Comparison of ENCODE assay signal across 15 cellular contexts in genomic region chr12:113555226-113555625, GRCh38.
"Had no signal": no experiment of that assay in that cellular context is flagged by ENCODE, and none has a peak within 500 bp of the region (broad histone marks: within the 10 kb centered on the region; RNA-seq: fewer than 3 reads in every experiment).

No MANE protein-coding gene starts in this region.

- H3K27me3 ChIP-seq: pancreas had no signal

- H3K4me3 ChIP-seq: gastrocnemius medialis, heart left ventricle, pancreas, tibial artery had no signal

- H3K4me1 ChIP-seq: gastrocnemius medialis, heart left ventricle, pancreas, tibial artery had no signal

- H3K27ac ChIP-seq: gastrocnemius medialis, heart left ventricle, pancreas, tibial artery had no signal

- H3K36me3 ChIP-seq: gastrocnemius medialis, heart left ventricle, pancreas, tibial artery had no signal

- DNase-seq: activated B cell treated with CpG ODN at 0.5 μM for 24 hours; activated CD4-positive, alpha-beta T cell treated with anti-CD3 and anti-CD28 coated beads for 48 hours; activated CD8-positive, alpha-beta memory T cell treated with anti-CD3 and anti-CD28 coated beads, Interleukin-2, amount 50 U/mL, for 48 hours; activated CD8-positive, alpha-beta T cell treated with anti-CD3 and anti-CD28 coated beads, Interleukin-2, amount 10 ng/mL, durations not matched to agents 7 days and 5 days; activated gamma-delta T cell treated with Interleukin-2 at 50 U/mL for 16 hours; activated T-cell treated with anti-CD3 and anti-CD28 coated beads, Interleukin-2, amount 50 U/mL, for 72 hours; cerebellar nuclear complex; gastrocnemius medialis; heart left ventricle; naive thymus-derived CD4-positive, alpha-beta T cell; pancreas; retina; stimulated activated CD4-positive, alpha-beta T cell treated with anti-CD3 and anti-CD28 coated beads, Interleukin-4, amount 100 ng/mL, for 24 hours; stimulated activated naive CD4-positive, alpha-beta T cell; tibial artery had no signal

- ATAC-seq: activated CD8-positive, alpha-beta T cell treated with anti-CD3 and anti-CD28 coated beads, Interleukin-2, amount 10 ng/mL, durations not matched to agents 7 days and 5 days; activated T-cell treated with anti-CD3 and anti-CD28 coated beads, Interleukin-2, amount 50 U/mL, for 72 hours; gastrocnemius medialis; heart left ventricle; naive thymus-derived CD4-positive, alpha-beta T cell; pancreas had no signal
